Comparison of ENCODE assay signal across 8 cellular contexts in genomic region chr18:50819027-50819726, GRCh38. TPM values are rescaled to one million over a fixed set of nuclear protein-coding genes. Genes with fewer than 3 reads are reported as not detected.
DNase-seq lines count a peak whose midpoint lies in the region; ATAC-seq and TF ChIP-seq lines count a peak whose summit lies in the region.

No MANE protein-coding gene starts in this region.

- no peaks in the 10 kb centered on the region for H3K9me3 Mint-ChIP-seq in glutamatergic neuron (ENCODE audit: unreplicated experiment)

- H3K4me3 Mint-ChIP-seq in glutamatergic neuron (ENCODE audit: unreplicated experiment): no peak overlapping the region

- no peaks in the 10 kb centered on the region for H3K36me3 Mint-ChIP-seq in glutamatergic neuron (ENCODE audit: unreplicated experiment)

- no peak for ATAC-seq in GM18873 (IDR thresholded peaks at IDR 0.05; ENCODE audit: low FRiP score, unreplicated experiment)

- H3K4me3 ChIP-seq in foreskin fibroblast (ENCODE audit: low read depth in 1 of 2, low read length in 2 of 2): peak overlapping the region; percentile 40 to 58

- DNase-seq in NCI-H2081 (lab: John Stamatoyannopoulos, UW) (peak; percentile 2 to 12), NCI-H2081 treated with DMSO at 0.1 percent for 48 hours (lab: John Stamatoyannopoulos, UW) (no peak), RPMI8226 (peak; percentile 15), foreskin fibroblast (peak in 1 of 2 donors; percentile 28), occipital lobe (lab: John Stamatoyannopoulos, UW) (peak; percentile 11), glutamatergic neuron (no peak), NCI-H1436 (lab: John Stamatoyannopoulos, UW) (no peak)

- peak; percentile 16 for TF ChIP-seq CTCF in foreskin fibroblast (IDR thresholded peaks at IDR 0.05; ENCODE audit: low read depth, low read length)
- no peak for TF ChIP-seq CTCF in glutamatergic neuron (IDR thresholded peaks at IDR 0.05; ENCODE audit: partially characterized antibody, unreplicated experiment)

- H3K27ac Mint-ChIP-seq in glutamatergic neuron (ENCODE audit: unreplicated experiment): no peak overlapping the region

- peaks cover 2% of the 10 kb centered on the region for H3K27me3 Mint-ChIP-seq in glutamatergic neuron (ENCODE audit: unreplicated experiment)

- peaks cover 3% of the 10 kb centered on the region for H3K4me1 Mint-ChIP-seq in glutamatergic neuron (ENCODE audit: low read depth, unreplicated experiment)

RNA-seq across cellular contexts. Expression of gene MRO, which starts 0.6 kb away (rescaled TPM):
- total RNA-seq in occipital lobe: 0.94 TPM
- not detected for total RNA-seq in glutamatergic neuron (ENCODE audit: unreplicated experiment)

RNA-seq across cellular contexts. Expression of gene ME2, which starts 59.7 kb away (rescaled TPM):
- total RNA-seq in occipital lobe: 142 TPM
- 41.9 TPM for total RNA-seq in glutamatergic neuron (ENCODE audit: unreplicated experiment)

Comparison
In these comparisons a context has a peak if more than half of its experiments do, and no peak if none do; other contexts are left out.
1. DNase-seq: peak in NCI-H2081 (2 of 2), RPMI8226 (single experiment) and occipital lobe (single experiment); none in NCI-H2081 treated with DMSO at 0.1 percent for 48 hours (single experiment), glutamatergic neuron (single experiment) and NCI-H1436 (single experiment).